1 cellular context compared by ENCODE assay signal in genomic region chr1:230231739-230232075, GRCh38.
A peak's percentile ranks its signal among the peaks of the same experiment; 100 is the strongest.
TF ChIP-seq lines count a peak whose summit lies in the region.

No MANE protein-coding gene starts in this region.

TF ChIP-seq in K562, 482 proteins besides CTCF, POLR2A, EP300 and RAD21 (continued from another document):
- TF ChIP-seq, protein P1, sequence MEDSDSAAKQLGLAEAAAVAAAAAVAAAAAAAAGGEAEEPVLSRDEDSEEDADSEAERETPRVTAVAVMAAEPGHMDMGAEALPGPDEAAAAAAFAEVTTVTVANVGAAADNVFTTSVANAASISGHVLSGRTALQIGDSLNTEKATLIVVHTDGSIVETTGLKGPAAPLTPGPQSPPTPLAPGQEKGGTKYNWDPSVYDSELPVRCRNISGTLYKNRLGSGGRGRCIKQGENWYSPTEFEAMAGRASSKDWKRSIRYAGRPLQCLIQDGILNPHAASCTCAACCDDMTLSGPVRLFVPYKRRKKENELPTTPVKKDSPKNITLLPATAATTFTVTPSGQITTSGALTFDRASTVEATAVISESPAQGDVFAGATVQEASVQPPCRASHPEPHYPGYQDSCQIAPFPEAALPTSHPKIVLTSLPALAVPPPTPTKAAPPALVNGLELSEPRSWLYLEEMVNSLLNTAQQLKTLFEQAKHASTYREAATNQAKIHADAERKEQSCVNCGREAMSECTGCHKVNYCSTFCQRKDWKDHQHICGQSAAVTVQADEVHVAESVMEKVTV (CRISPR knock-in tag; IDR thresholded peaks at IDR 0.05): no peak
- TF ChIP-seq THRAP3 (IDR thresholded peaks at IDR 0.05; ENCODE audit: borderline replicate concordance) (no peak), SMARCB1 (IDR thresholded peaks at IDR 0.05; ENCODE audit: insufficient read length, low read depth) (no peak), YY1 (IDR thresholded peaks at IDR 0.05; ENCODE audit: borderline replicate concordance in 1 of 3, control insufficient read depth in 1 of 3, extremely low read depth in 1 of 3, insufficient read depth in 3 of 3, insufficient read length in 1 of 3, insufficient replicate concordance in 2 of 3, low read depth in 1 of 3, low read length in 2 of 3) (peak in 1 of 3 experiments; percentile 21), CBFA2T3 (IDR thresholded peaks at IDR 0.05) (no peak)
TF ChIP-seq in K562: peak in this region for 7.
